Comparison of ENCODE assay signal across 14 cellular contexts in genomic region chr5:83414601-83415000, GRCh38. TPM values are rescaled to one million over a fixed set of nuclear protein-coding genes. Genes with fewer than 3 reads are reported as not detected.
DNase-seq lines count a peak whose midpoint lies in the region; ATAC-seq and TF ChIP-seq lines count a peak whose summit lies in the region.
"Had no signal": no experiment of that assay in that cellular context is flagged by ENCODE, and none has a peak within 500 bp of the region (broad histone marks: within the 10 kb centered on the region; RNA-seq: fewer than 3 reads in every experiment).

No MANE protein-coding gene starts in this region.

- 100% methylated on average over 1 of the region's 1 CpG for WGBS in mesenchymal stem cell

- no peak overlapping the region for H2AFZ ChIP-seq in mesenchymal stem cell (ENCODE audit: low read depth, low read length)

- no peak overlapping the region for H3K14ac ChIP-seq in mesenchymal stem cell (ENCODE audit: low read length in 2 of 2)

- peaks cover 12% of the 10 kb centered on the region for H3K9me3 ChIP-seq in mesenchymal stem cell (ENCODE audit: control insufficient read depth, low read length)
- no peaks in the 10 kb centered on the region for H3K9me3 ChIP-seq in effector memory CD4-positive, alpha-beta T cell (ENCODE audit: control insufficient read depth, low read length)

- H3K27me3 ChIP-seq in mesenchymal stem cell (ENCODE audit: control insufficient read depth in 1 of 2, insufficient read depth in 1 of 2, low read length in 2 of 2) = no peaks in the 10 kb centered on the region
- no peaks in the 10 kb centered on the region for H3K27me3 ChIP-seq in effector memory CD4-positive, alpha-beta T cell (replicated peaks; ENCODE audit: control insufficient read depth, insufficient read depth, low read length, poor library complexity, severe bottlenecking)

- no peak overlapping the region for H3K27ac ChIP-seq in mesenchymal stem cell (ENCODE audit: low read length, poor library complexity, severe bottlenecking)
- no peak overlapping the region for H3K27ac ChIP-seq in effector memory CD4-positive, alpha-beta T cell (ENCODE audit: insufficient read depth, low read length, poor library complexity, severe bottlenecking)
- H3K27ac ChIP-seq: C4-2B had no signal

- H3K79me1 ChIP-seq in mesenchymal stem cell (replicated peaks; ENCODE audit: low read length, poor library complexity, severe bottlenecking) = no peaks in the 10 kb centered on the region

- no peak for TF ChIP-seq CTCF in AG10803 (conservative IDR thresholded peaks at IDR 0.05; ENCODE audit: low read length)

- H2BK120ac ChIP-seq in mesenchymal stem cell (ENCODE audit: low read depth, low read length) = no peak overlapping the region

- H3K9ac ChIP-seq in mesenchymal stem cell (ENCODE audit: low read length) = peak overlapping the region; percentile 20

- H3K36me3 ChIP-seq in mesenchymal stem cell (ENCODE audit: control insufficient read depth in 1 of 2, insufficient read depth in 2 of 2, low read depth in 1 of 2, low read length in 2 of 2) = no peaks in the 10 kb centered on the region
- no peaks in the 10 kb centered on the region for H3K36me3 ChIP-seq in effector memory CD4-positive, alpha-beta T cell (ENCODE audit: control insufficient read depth, insufficient read depth, low read length)

- H3K23ac ChIP-seq in mesenchymal stem cell (ENCODE audit: low read length in 2 of 2) = no peak overlapping the region

- no peak overlapping the region for H2AK5ac ChIP-seq in mesenchymal stem cell (ENCODE audit: low read length, severe bottlenecking)

- no peaks in the 10 kb centered on the region for H3K4me1 ChIP-seq in mesenchymal stem cell (ENCODE audit: control insufficient read depth, insufficient read depth, low read depth, low read length)
- H3K4me1 ChIP-seq in effector memory CD4-positive, alpha-beta T cell (ENCODE audit: control insufficient read depth, insufficient read depth, low read length, poor library complexity, severe bottlenecking) = no peaks in the 10 kb centered on the region

- ATAC-seq in GM18520 (IDR thresholded peaks at IDR 0.05; ENCODE audit: unreplicated experiment) (no peak), GM19035 (IDR thresholded peaks at IDR 0.05; ENCODE audit: unreplicated experiment) (no peak)
- ATAC-seq: Panc1 had no signal

- no peak overlapping the region for H2BK12ac ChIP-seq in mesenchymal stem cell (ENCODE audit: low read length in 2 of 2)

- no peak overlapping the region for H4K91ac ChIP-seq in mesenchymal stem cell (ENCODE audit: low read length)

- H4K8ac ChIP-seq in mesenchymal stem cell (ENCODE audit: low read length) = no peak overlapping the region

- no peak overlapping the region for H3K4me2 ChIP-seq in mesenchymal stem cell (ENCODE audit: low read length, poor library complexity, severe bottlenecking)

- no peak overlapping the region for H3K4ac ChIP-seq in mesenchymal stem cell (ENCODE audit: low read depth in 1 of 2, low read length in 2 of 2)

- H3K4me3 ChIP-seq in AG10803 (ENCODE audit: low read length) (no peak overlapping the region), mesenchymal stem cell (ENCODE audit: insufficient read depth in 1 of 2, low read depth in 1 of 2, low read length in 2 of 2) (no peak overlapping the region)
- no peak overlapping the region for H3K4me3 ChIP-seq in effector memory CD4-positive, alpha-beta T cell (ENCODE audit: insufficient read depth, low read depth, low read length, poor library complexity, severe bottlenecking)

- H2BK5ac ChIP-seq in mesenchymal stem cell (ENCODE audit: low read depth, low read length, poor library complexity, severe bottlenecking) = no peak overlapping the region

- DNase-seq in AG10803 (ENCODE audit: low read depth) = peak; percentile 29
- peak; percentile 6 for DNase-seq in LHCN-M2 (ENCODE audit: low read depth)
- DNase-seq in fibroblast of gingiva (ENCODE audit: low read depth) = peak; percentile 24
- no peak for DNase-seq in mesenchymal stem cell
- DNase-seq in activated CD4-positive, alpha-beta T cell treated with anti-CD3 and anti-CD28 coated beads, Interleukin-2, amount 50 U/mL, for 1 hour = no peak
- DNase-seq in effector memory CD4-positive, alpha-beta T cell = no peak
- DNase-seq: NCI-H1105, NCI-H1694 treated with DMSO at 0.1 percent for 48 hours, NCI-H226, NCI-H524 treated with DMSO at 0.1 percent for 48 hours had no signal

- no peak overlapping the region for H3K18ac ChIP-seq in mesenchymal stem cell (ENCODE audit: low read depth in 1 of 2, low read length in 2 of 2)

- H2BK15ac ChIP-seq in mesenchymal stem cell (ENCODE audit: low read depth, poor library complexity, severe bottlenecking) = no peak overlapping the region

RNA-seq across cellular contexts. Expression of gene VCAN, which starts 56.9 kb away (rescaled TPM):
- 154 and 160 TPM in 2 replicates for total RNA-seq in LHCN-M2 (2014; rRNA removed)
- 47.0 TPM for polyA plus RNA-seq in LHCN-M2 (2012)
- polyA plus RNA-seq in mesenchymal stem cell (2013, experiment 1 of 2) = 102 TPM
- 96.6 TPM for polyA plus RNA-seq in mesenchymal stem cell (2013, experiment 2 of 2)

Comparison
In these comparisons a context has a peak if more than half of its experiments do, and no peak if none do; other contexts are left out.
1. DNase-seq: peak in AG10803 (single experiment), LHCN-M2 (single experiment) and fibroblast of gingiva (single experiment); none in mesenchymal stem cell (single experiment), activated CD4-positive, alpha-beta T cell treated with anti-CD3 and anti-CD28 coated beads, Interleukin-2, amount 50 U/mL, for 1 hour (single experiment) and effector memory CD4-positive, alpha-beta T cell (0 of 3).